In genomic region chr2:158748925-158749590, GRCh38 we compare ENCODE assay signal across 24 cellular contexts. TPM values are rescaled to one million over a fixed set of nuclear protein-coding genes. Genes with fewer than 3 reads are reported as not detected.
"Had no signal": no experiment of that assay in that cellular context is flagged by ENCODE, and none has a peak within 500 bp of the region (broad histone marks: within the 10 kb centered on the region; RNA-seq: fewer than 3 reads in every experiment).

No MANE protein-coding gene starts in this region.

- H3K27me3 ChIP-seq: body of pancreas had no signal

- H3K9me3 ChIP-seq: body of pancreas, tibial artery had no signal

- ATAC-seq: activated CD4-positive, CD25-positive, alpha-beta regulatory T cell treated with anti-CD3 and anti-CD28 coated beads, Interleukin-2, amount 50 U/mL, for 24 hours; activated CD8-positive, alpha-beta T cell treated with anti-CD3 and anti-CD28 coated beads for 36 hours; activated naive CD8-positive, alpha-beta T cell treated with anti-CD3 and anti-CD28 coated beads, Interleukin-2, amount 50 U/mL, for 24 hours; body of pancreas; natural killer cell had no signal

- DNase-seq: activated CD4-positive, alpha-beta T cell treated with anti-CD3 and anti-CD28 coated beads, Interleukin-2, amount 10 ng/mL, durations not matched to agents 24 days and 14 days; activated CD8-positive, alpha-beta T cell treated with anti-CD3 and anti-CD28 coated beads for 36 hours; activated gamma-delta T cell; activated naive CD4-positive, alpha-beta T cell treated with anti-CD3 and anti-CD28 coated beads, Interleukin-2, amount 50 U/mL, for 16 hours; activated naive CD8-positive, alpha-beta T cell treated with anti-CD3 and anti-CD28 coated beads, Interleukin-2, amount 50 U/mL, for 24 hours; body of pancreas; kidney; natural killer cell; stimulated activated CD4-positive, alpha-beta T cell treated with anti-CD3 and anti-CD28 coated beads, Interleukin-1b, Interleukin-23, amount 100 ng/mL, for 48 hours; T-helper 2 cell; tibial artery had no signal

- H3K27ac ChIP-seq: body of pancreas, cardiac muscle cell, epithelial cell of prostate, skin epidermis, tibial artery, VCaP had no signal

- H3K4me3 ChIP-seq: body of pancreas, cardiac muscle cell, lung, skin epidermis, tibial artery had no signal

- H3K36me3 ChIP-seq: cardiac muscle cell, tibial artery had no signal

RNA-seq across cellular contexts. Expression of gene DAPL1, which starts 46.1 kb away (rescaled TPM):
- total RNA-seq: activated CD4-positive, alpha-beta T cell treated with anti-CD3 and anti-CD28 coated beads, Interleukin-2, amount 10 ng/mL, durations not matched to agents 24 days and 14 days; activated CD8-positive, alpha-beta T cell treated with anti-CD3 and anti-CD28 coated beads for 36 hours; activated T-helper 1 cell treated with anti-CD3 and anti-CD28 coated beads, Interleukin-12 subunit alpha, Interleukin-12 subunit beta, Interleukin-2, Interleukin-4 antibody, amounts not matched to agents 30 ng/mL and 10 ng/mL and 1 ng/mL, durations not matched to agents 14 hours and 24 hours and 36 hours; cardiac muscle cell; fibroblast of villous mesenchyme; lung; mesenteric fat pad; mucosa of gallbladder; natural killer cell; osteocyte; progenitor cell of endocrine pancreas; urinary bladder had no signal
- polyA plus RNA-seq: cardiac muscle cell had no signal
